In the genomic region with DNA sequence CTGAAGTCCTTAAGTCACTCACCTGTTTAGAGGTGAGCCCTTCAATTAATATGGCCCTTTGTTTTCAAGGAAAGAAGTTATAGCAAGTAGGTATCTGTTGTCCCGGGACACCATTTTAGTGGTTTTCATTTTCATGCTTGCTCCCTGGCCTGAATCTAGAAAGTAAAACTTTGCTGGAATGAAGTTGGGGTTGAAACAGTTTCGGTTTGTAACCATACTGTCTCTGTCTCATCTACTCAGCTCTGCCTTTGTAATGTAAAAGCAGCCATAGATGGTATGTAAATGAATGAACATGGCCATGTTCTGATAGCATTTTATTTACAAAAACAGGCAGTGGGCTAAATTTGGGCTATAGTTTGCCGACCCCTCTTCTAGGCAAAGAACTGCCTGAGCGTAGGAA, we compare ENCODE assay signal across 28 cellular contexts.
A peak's percentile ranks its signal among the peaks of the same experiment; 100 is the strongest.
DNase-seq lines count a peak whose midpoint lies in the region; ATAC-seq and FAIRE-seq lines count a peak whose summit lies in the region.
"Had no signal": no experiment of that assay in that cellular context is flagged by ENCODE, and none has a peak within 500 bp of the region (broad histone marks: within the 10 kb centered on the region; RNA-seq: fewer than 3 reads in every experiment).

No MANE protein-coding gene starts in this region.

- no peak overlapping the region for H3K4me3 Mint-ChIP-seq in activated CD8-positive, alpha-beta memory T cell treated with anti-CD3 and anti-CD28 coated beads, Interleukin-2, amount 10 ng/mL, durations not matched to agents 7 days and 5 days
- no peak overlapping the region for H3K4me3 Mint-ChIP-seq in activated T-helper 17 cell treated with anti-CD3 and anti-CD28 coated beads, Interleukin-2, amount 50 U/mL, for 72 hours
- H3K4me3 Mint-ChIP-seq: B cell; CD4-positive, alpha-beta T cell; H9; HFFc6 had no signal

- H3K27me3 ChIP-seq in BLaER1 treated with 17β-estradiol and CSF1 and Interleukin-3, amounts not matched to agents 10 nM and 100 nM, result no peaks in the 10 kb centered on the region
- no peaks in the 10 kb centered on the region for H3K27me3 ChIP-seq in small intestine (ENCODE audit: control insufficient read depth in 2 of 2, insufficient read depth in 2 of 2, low read length in 2 of 2)
- H3K27me3 ChIP-seq: SJCRH30 had no signal

- peaks cover 20% of the 10 kb centered on the region for H3K4me1 Mint-ChIP-seq in activated CD8-positive, alpha-beta memory T cell treated with anti-CD3 and anti-CD28 coated beads, Interleukin-2, amount 10 ng/mL, durations not matched to agents 7 days and 5 days
- peaks cover 19% of the 10 kb centered on the region for H3K4me1 Mint-ChIP-seq in activated T-helper 17 cell treated with anti-CD3 and anti-CD28 coated beads, Interleukin-2, amount 50 U/mL, for 72 hours

- peaks cover 22 to 52% (median 41%) of the 10 kb centered on the region in 11 experiments; a peak in 21 of 22 replicates for H3K36me3 ChIP-seq in BLaER1 treated with 17β-estradiol and CSF1 and Interleukin-3, amounts not matched to agents 10 nM and 100 nM
- no peaks in the 10 kb centered on the region for H3K36me3 ChIP-seq in small intestine (ENCODE audit: control insufficient read depth in 2 of 2, insufficient read depth in 2 of 2, low read length in 2 of 2)

- peaks cover 12 to 50% (median 33%) of the 10 kb centered on the region in 10 experiments for H3K4me1 ChIP-seq in BLaER1 treated with 17β-estradiol and CSF1 and Interleukin-3, amounts not matched to agents 10 nM and 100 nM
- no peaks in the 10 kb centered on the region for H3K4me1 ChIP-seq in small intestine (ENCODE audit: control insufficient read depth in 2 of 2, insufficient read depth in 1 of 2, low read depth in 1 of 2, low read length in 1 of 2)
- H3K4me1 ChIP-seq: A549, SJCRH30 had no signal

- peak overlapping the region in 6 of 11 experiments; percentile 1 to 22 (median 12); a peak in 4 of 22 replicates for H3K4me2 ChIP-seq in BLaER1 treated with 17β-estradiol and CSF1 and Interleukin-3, amounts not matched to agents 10 nM and 100 nM
- H3K4me2 ChIP-seq: A549 had no signal

- H4K20me1 ChIP-seq in BLaER1 treated with 17β-estradiol and CSF1 and Interleukin-3, amounts not matched to agents 10 nM and 100 nM, result peaks cover 0 to 30% (median 0%) of the 10 kb centered on the region in 11 experiments; a peak in 3 of 22 replicates

- H3K27ac ChIP-seq in BLaER1 treated with 17β-estradiol and CSF1 and Interleukin-3, amounts not matched to agents 10 nM and 100 nM, result no peak overlapping the region
- no peak overlapping the region for H3K27ac ChIP-seq in small intestine (ENCODE audit: low read depth in 1 of 2, low read length in 1 of 2)
- H3K27ac ChIP-seq: A549, GM23248, HL-60, SJCRH30 had no signal

- peaks cover 0 to 2% (median 0%) of the 10 kb centered on the region in 11 experiments; a peak in 1 of 22 replicates for H3K9me3 ChIP-seq in BLaER1 treated with 17β-estradiol and CSF1 and Interleukin-3, amounts not matched to agents 10 nM and 100 nM (replicated peaks in 1 of 11)
- H3K9me3 ChIP-seq in small intestine (ENCODE audit: control insufficient read depth, low read depth), result no peaks in the 10 kb centered on the region
- H3K9me3 ChIP-seq: A549, SJCRH30 had no signal

- no peak overlapping the region for H3K27ac Mint-ChIP-seq in activated CD8-positive, alpha-beta memory T cell treated with anti-CD3 and anti-CD28 coated beads, Interleukin-2, amount 10 ng/mL, durations not matched to agents 7 days and 5 days
- peak overlapping the region; percentile 10 for H3K27ac Mint-ChIP-seq in activated T-helper 17 cell treated with anti-CD3 and anti-CD28 coated beads, Interleukin-2, amount 50 U/mL, for 72 hours
- H3K27ac Mint-ChIP-seq: B cell; CD4-positive, alpha-beta T cell; HFFc6 had no signal

- no peak for DNase-seq in activated CD8-positive, alpha-beta memory T cell treated with anti-CD3 and anti-CD28 coated beads, Interleukin-2, amount 10 ng/mL, durations not matched to agents 7 days and 5 days
- DNase-seq in activated CD8-positive, alpha-beta memory T cell treated with anti-CD3 and anti-CD28 coated beads, Interleukin-2, amount 50 U/mL, for 4 hours, result no peak
- DNase-seq in GM19239 (ENCODE audit: insufficient read length, low spot score) (no peak), DMS53 treated with DMSO at 0.1 percent for 48 hours (lab: John Stamatoyannopoulos, UW; ENCODE audit: unreplicated experiment) (no peak), small intestine (no peak)
- DNase-seq: CD4-positive, alpha-beta T cell; COR-L47; DMS79 treated with DMSO at 0.1 percent for 48 hours; GM23248; H9; HFFc6; NCI-H1092 treated with DMSO at 0.1 percent for 48 hours; NCI-H1436 treated with DMSO at 0.1 percent for 48 hours; NCI-H1930; NCI-H2227 treated with DMSO at 0.1 percent for 48 hours; NCI-H510A treated with DMSO at 0.1 percent for 48 hours; NCI-H748 treated with DMSO at 0.1 percent for 48 hours; NK-92 treated with Interleukin-12 subunit alpha and Interleukin-12 subunit beta, amount 100 ng/mL, for 24 hours; SJCRH30 had no signal

- peak; percentile 42 for ATAC-seq in activated CD8-positive, alpha-beta memory T cell treated with anti-CD3 and anti-CD28 coated beads, Interleukin-2, amount 10 ng/mL, durations not matched to agents 7 days and 5 days
- peak; percentile 72 for ATAC-seq in activated T-helper 17 cell treated with anti-CD3 and anti-CD28 coated beads, Interleukin-2, amount 50 U/mL, for 72 hours (replicated peaks)
- no peak for ATAC-seq in HG03442 (IDR thresholded peaks at IDR 0.05; ENCODE audit: unreplicated experiment)
- ATAC-seq: A549, HepG2, K562, Panc1 had no signal

- no peaks in the 10 kb centered on the region for H3K9me3 Mint-ChIP-seq in activated CD8-positive, alpha-beta memory T cell treated with anti-CD3 and anti-CD28 coated beads, Interleukin-2, amount 10 ng/mL, durations not matched to agents 7 days and 5 days (ENCODE audit: low read depth)
- H3K9me3 Mint-ChIP-seq in activated T-helper 17 cell treated with anti-CD3 and anti-CD28 coated beads, Interleukin-2, amount 50 U/mL, for 72 hours, result no peaks in the 10 kb centered on the region
- H3K9me3 Mint-ChIP-seq: CD4-positive, alpha-beta T cell; H9; HFFc6 had no signal

- FAIRE-seq in GM19239 (lab: Jason Lieb, UNC) (peak; percentile 53), small intestine (lab: Jason Lieb, UNC) (no peak)
- FAIRE-seq: A549, HepG2, K562 had no signal

- CTCF ChIA-PET in activated CD8-positive, alpha-beta memory T cell treated with anti-CD3 and anti-CD28 coated beads, Interleukin-2, amount 10 ng/mL, durations not matched to agents 7 days and 5 days (lab: Charles Lee), result interaction anchor here (1.0 to 1.3 kb wide), 2 partner anchors 20 to 113 kb away, joined by 3 read pairs; no protein-coding TSS in a partner anchor

- WGBS in small intestine, 3 donors, result 81 to 92% (median 88%) methylated on average over 4 of the region's 4 CpGs

- no peak overlapping the region for H3K4me3 ChIP-seq in BLaER1 treated with 17β-estradiol and CSF1 and Interleukin-3, amounts not matched to agents 10 nM and 100 nM
- H3K4me3 ChIP-seq in small intestine (ENCODE audit: low read depth in 1 of 2, low read length in 2 of 2), result no peak overlapping the region
- H3K4me3 ChIP-seq: A549, GM23248, K562, SJCRH30 had no signal

- peaks cover 10% of the 10 kb centered on the region for H3K36me3 Mint-ChIP-seq in activated CD8-positive, alpha-beta memory T cell treated with anti-CD3 and anti-CD28 coated beads, Interleukin-2, amount 10 ng/mL, durations not matched to agents 7 days and 5 days
- peaks cover 22% of the 10 kb centered on the region for H3K36me3 Mint-ChIP-seq in activated T-helper 17 cell treated with anti-CD3 and anti-CD28 coated beads, Interleukin-2, amount 50 U/mL, for 72 hours (ENCODE audit: low read depth)

- H3K9ac ChIP-seq in BLaER1 treated with 17β-estradiol and CSF1 and Interleukin-3, amounts not matched to agents 10 nM and 100 nM, result no peak overlapping the region
- H3K9ac ChIP-seq: GM23248 had no signal

- no peaks in the 10 kb centered on the region for H3K27me3 Mint-ChIP-seq in activated CD8-positive, alpha-beta memory T cell treated with anti-CD3 and anti-CD28 coated beads, Interleukin-2, amount 10 ng/mL, durations not matched to agents 7 days and 5 days
- no peaks in the 10 kb centered on the region for H3K27me3 Mint-ChIP-seq in activated T-helper 17 cell treated with anti-CD3 and anti-CD28 coated beads, Interleukin-2, amount 50 U/mL, for 72 hours
- H3K27me3 Mint-ChIP-seq: B cell; CD4-positive, alpha-beta T cell had no signal
